1 cellular context compared by ENCODE assay signal in the genomic region with DNA sequence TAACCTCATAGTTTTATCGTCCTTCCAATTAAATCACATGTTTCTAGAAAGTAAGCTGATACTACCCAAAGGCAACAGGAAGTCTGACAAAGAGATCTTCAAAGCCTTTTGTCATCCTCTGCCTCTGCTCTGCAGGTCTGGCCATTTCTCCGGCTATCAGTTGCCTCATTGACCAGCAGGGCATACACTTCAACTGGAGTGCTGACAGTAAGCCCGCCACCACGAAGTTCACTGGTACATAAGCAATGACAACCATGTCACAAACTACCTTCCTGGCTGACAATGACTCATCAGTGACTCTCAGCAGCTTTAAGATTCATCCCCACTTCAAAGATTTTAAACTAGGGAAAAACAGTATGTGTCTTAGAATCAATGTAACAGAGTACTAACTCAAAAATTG.
TF ChIP-seq lines count a peak whose summit lies in the region.

No MANE protein-coding gene starts in this region.

TF ChIP-seq in HepG2, 621 proteins besides CTCF, POLR2A, EP300 and RAD21:
- TF ChIP-seq CREB1 (IDR thresholded peaks at IDR 0.05), result 0 out of 2 replicates have a peak, but pooled peaks have one; percentile 19
- TF ChIP-seq CREB1 (CRISPR knock-in tag; IDR thresholded peaks at IDR 0.05), result no peak
- TF ChIP-seq JDP2 (CRISPR knock-in tag; IDR thresholded peaks at IDR 0.05; ENCODE audit: borderline replicate concordance), result no peak
